ENCODE assay signal across 8 cellular contexts in the genomic region with DNA sequence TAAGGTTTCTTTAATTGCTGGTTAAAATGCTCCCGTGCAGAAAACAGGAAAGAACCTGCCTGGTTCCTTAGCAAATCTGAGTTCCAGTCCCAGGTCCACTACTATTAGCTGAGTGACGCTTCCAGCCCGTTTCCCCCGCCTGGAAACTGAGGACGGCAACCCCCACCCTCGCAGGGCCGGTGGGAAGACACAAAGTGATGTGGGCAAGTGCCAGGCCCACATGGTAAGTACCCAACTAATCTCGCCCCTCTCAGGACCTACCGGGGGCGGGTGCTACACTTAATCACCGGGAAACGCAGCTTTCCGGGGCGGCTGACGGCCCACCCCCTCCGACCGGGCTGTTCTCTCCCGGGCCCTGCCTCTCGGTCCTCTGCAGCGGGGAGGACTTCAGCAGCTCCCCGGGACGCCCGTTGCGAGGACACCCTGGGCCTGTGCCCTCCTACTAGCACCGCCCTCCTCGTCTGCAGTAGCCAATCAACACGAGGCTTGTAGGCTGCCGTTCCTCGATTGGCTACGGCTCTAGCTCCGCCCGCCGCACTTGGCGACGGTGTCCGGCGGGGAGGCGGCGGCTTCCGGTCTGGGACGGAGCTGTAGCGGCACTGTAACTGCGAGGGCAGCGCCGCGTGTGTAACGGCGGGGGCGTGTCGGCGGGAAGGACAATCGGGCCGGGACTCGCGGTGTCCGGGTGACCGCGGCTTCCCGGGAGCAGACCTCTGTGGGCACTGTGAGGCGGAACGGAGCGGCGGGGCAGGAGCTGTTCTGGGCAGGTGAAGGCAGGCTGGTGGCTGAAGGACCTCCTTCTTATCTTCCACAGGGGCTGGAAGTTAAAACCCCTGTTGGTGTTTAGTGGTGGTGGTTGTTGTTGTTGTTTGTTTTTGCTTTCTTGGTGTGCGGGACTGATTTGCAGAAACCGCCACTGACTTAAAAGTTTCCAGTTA. TPM values are rescaled to one million over a fixed set of nuclear protein-coding genes. Genes with fewer than 3 reads are reported as not detected.
DNase-seq lines count a peak whose midpoint lies in the region; ATAC-seq and TF ChIP-seq lines count a peak whose summit lies in the region.

Gene ZBTB9 (plus strand): TSS at position 568 of the 938 bp plus-strand sequence. CDS start 525 bp downstream, outside the sequence.

- H3K4me3 ChIP-seq in esophagus muscularis mucosa (peak within 1 kb of the TSS; percentile 79 to 97 (median 86)), muscle layer of duodenum (ENCODE audit: low read depth in 1 of 2, low read length in 2 of 2) (peak within 1 kb of the TSS; percentile 77 to 95)

- peak; percentile 60 for TF ChIP-seq POLR2A in esophagus muscularis mucosa (IDR thresholded peaks at IDR 0.05; ENCODE audit: low read depth)

- H3K9me3 Mint-ChIP-seq in activated T-cell treated with anti-CD3 and anti-CD28 coated beads, Interleukin-2, amount 50 U/mL, for 4 hours, result no peaks in the 10 kb centered on the region

- H3K27me3 Mint-ChIP-seq in activated T-cell treated with anti-CD3 and anti-CD28 coated beads, Interleukin-2, amount 50 U/mL, for 4 hours (ENCODE audit: low read depth), result no peaks in the 10 kb centered on the region

- TF ChIP-seq EP300 in esophagus muscularis mucosa (IDR thresholded peaks at IDR 0.05), result no peak

- TF ChIP-seq CTCF in esophagus muscularis mucosa (IDR thresholded peaks at IDR 0.05), result peak in 1 of 3 experiments; percentile 14

- WGBS in esophagus muscularis mucosa, result 2% methylated on average over 34 of the region's 65 CpGs

- H3K36me3 ChIP-seq in esophagus muscularis mucosa (peaks cover 0 to 28% (median 20%) of the 10 kb centered on the region in 4 donors), muscle layer of duodenum (ENCODE audit: control insufficient read depth in 1 of 2, insufficient read depth in 2 of 2, low read length in 2 of 2) (peaks cover 5 to 14% of the 10 kb centered on the region in 2 donors)

- no peaks in the 10 kb centered on the region for H3K9me3 ChIP-seq in esophagus muscularis mucosa
- H3K9me3 ChIP-seq in muscle layer of duodenum (ENCODE audit: control insufficient read depth in 1 of 2, low read length in 2 of 2), result no peaks in the 10 kb centered on the region

- DNase-seq in DMS79 (lab: John Stamatoyannopoulos, UW) (peak; percentile 87), KG1 (lab: John Stamatoyannopoulos, UW) (peak; percentile 94), esophagus muscularis mucosa (ENCODE audit: extremely low spot score) (peak; percentile 99)
- peak; percentile 90 for DNase-seq in activated T-cell treated with anti-CD3 and anti-CD28 coated beads, Interleukin-2, amount 50 U/mL, for 4 hours
- DNase-seq in stimulated activated CD8-positive, alpha-beta memory T cell treated with anti-CD3 and anti-CD28 coated beads, Interleukin-7, amount 100 ng/mL, for 24 hours (ENCODE audit: low read depth), result peak; percentile 81

- peaks cover 25% of the 10 kb centered on the region for H3K4me1 Mint-ChIP-seq in activated T-cell treated with anti-CD3 and anti-CD28 coated beads, Interleukin-2, amount 50 U/mL, for 4 hours (ENCODE audit: low read depth)

- H3K27ac ChIP-seq in esophagus muscularis mucosa (replicated peaks in 1 of 4), result peak within 1 kb of the TSS; percentile 80 to 88 (median 84)
- H3K27ac ChIP-seq in muscle layer of duodenum (ENCODE audit: low read length), result peak within 1 kb of the TSS; percentile 78

- H3K4me3 Mint-ChIP-seq in activated T-cell treated with anti-CD3 and anti-CD28 coated beads, Interleukin-2, amount 50 U/mL, for 4 hours, result peak within 1 kb of the TSS; percentile 88

- peaks cover 14% of the 10 kb centered on the region for H3K36me3 Mint-ChIP-seq in activated T-cell treated with anti-CD3 and anti-CD28 coated beads, Interleukin-2, amount 50 U/mL, for 4 hours (ENCODE audit: insufficient read depth)

- H3K27me3 ChIP-seq in esophagus muscularis mucosa (no peaks in the 10 kb centered on the region), muscle layer of duodenum (ENCODE audit: low read depth, low read length) (no peaks in the 10 kb centered on the region)

- intact Hi-C loops in esophagus muscularis mucosa (cut with DNase I), result loop anchor here (10.0 kb wide), 2 partner anchors 59 to 121 kb away; partner anchors contain the start of gene KIFC1

- ATAC-seq in GM21737 (IDR thresholded peaks at IDR 0.05; ENCODE audit: unreplicated experiment), result peak; percentile 98
- peak; percentile 99 for ATAC-seq in activated T-cell treated with anti-CD3 and anti-CD28 coated beads, Interleukin-2, amount 50 U/mL, for 4 hours

- peaks cover 17 to 35% (median 26%) of the 10 kb centered on the region in 4 donors for H3K4me1 ChIP-seq in esophagus muscularis mucosa
- peaks cover 8 to 21% of the 10 kb centered on the region in 2 donors for H3K4me1 ChIP-seq in muscle layer of duodenum (ENCODE audit: control insufficient read depth in 1 of 2, insufficient read depth in 2 of 2, low read length in 2 of 2)

TF ChIP-seq in PFSK-1, 5 proteins besides CTCF, POLR2A, EP300 and RAD21:
- peak; percentile 83; the same call in 1 of the 2 replicates for TF ChIP-seq TAF1 (IDR thresholded peaks at IDR 0.05; ENCODE audit: borderline replicate concordance, insufficient read depth, low read length)
- peak; percentile 95 for TF ChIP-seq FOXP2 (optimal IDR thresholded peaks at IDR 0.05; ENCODE audit: borderline replicate concordance, extremely low read depth, extremely low read length, insufficient read depth)
- TF ChIP-seq POLR2AphosphoS5 (IDR thresholded peaks at IDR 0.05; ENCODE audit: low read depth, low read length), result peak; percentile 93
- no peak; the same call in 1 of the 2 replicates for TF ChIP-seq SIN3A (IDR thresholded peaks at IDR 0.05; ENCODE audit: borderline replicate concordance, insufficient read depth, low read length)

RNA-seq across cellular contexts. Expression of gene ZBTB9, which starts in this region (rescaled TPM):
- polyA plus RNA-seq in PFSK-1 (2012; ENCODE audit: insufficient read length, low read depth), result 14.4 TPM
- total RNA-seq in activated T-cell treated with anti-CD3 and anti-CD28 coated beads, Interleukin-2, amount 50 U/mL, for 4 hours, result 10 to 100 TPM; 22.9 to 23.4 (median 22.9) TPM
- 1 to 10 TPM; 1.7 to 3.5 (median 3.0) TPM for total RNA-seq in esophagus muscularis mucosa

Comparison
In these comparisons a context has a peak if more than half of its experiments do, and no peak if none do; other contexts are left out.
1. Peak in every context shown above with its lines: DNase-seq, ATAC-seq, H3K4me3 ChIP-seq and H3K27ac ChIP-seq.
2. RNA of gene ZBTB9 (total RNA-seq): 22.9 to 23.4 TPM in activated T-cell treated with anti-CD3 and anti-CD28 coated beads, Interleukin-2, amount 50 U/mL, for 4 hours; 1.7 to 3.5 TPM in esophagus muscularis mucosa; every median in the first group is over 4 times any median in the second.